ENCODE assay signal across 8 cellular contexts in the genomic region with DNA sequence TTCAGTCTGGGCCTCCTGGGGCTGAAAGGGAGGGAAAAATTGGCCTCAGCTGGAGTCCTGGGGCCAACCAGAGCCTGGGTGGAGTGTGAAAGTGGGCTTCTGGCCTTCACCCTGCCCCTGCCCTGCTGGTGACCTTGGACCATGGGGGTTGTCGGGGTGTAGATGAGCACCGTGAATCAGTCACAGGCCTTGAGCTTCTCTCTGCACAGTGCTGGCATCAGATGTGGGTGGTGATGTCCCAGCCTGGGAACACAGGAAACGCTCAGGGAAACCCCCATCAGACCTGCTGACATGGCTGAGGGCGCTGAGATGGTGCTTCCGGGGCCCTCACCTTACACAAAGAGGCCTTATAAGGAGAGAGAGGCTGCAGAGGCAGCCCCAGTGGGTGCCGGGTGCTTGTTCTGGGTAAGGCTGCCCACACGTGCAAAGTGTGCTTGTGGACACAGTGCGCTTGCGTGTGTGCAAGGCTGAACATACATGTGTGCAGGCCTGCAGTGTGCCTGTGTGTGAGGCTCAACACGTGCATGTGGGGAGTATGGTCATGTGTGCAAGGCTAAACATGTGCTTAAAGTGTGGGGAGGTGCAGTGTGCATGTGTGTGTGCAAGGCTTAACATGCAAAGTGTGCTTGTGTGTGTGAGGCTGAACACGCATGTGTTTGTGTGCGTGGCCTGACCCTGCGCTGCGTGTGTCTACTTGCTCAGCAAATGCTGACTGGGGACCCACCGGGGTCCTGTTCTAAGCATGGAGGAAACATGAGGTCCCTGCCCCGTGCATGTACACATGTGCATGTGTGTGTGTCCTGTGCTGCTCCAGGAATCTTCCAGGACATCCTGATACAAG. TPM values are rescaled to one million over a fixed set of nuclear protein-coding genes. Genes with fewer than 3 reads are reported as not detected.
DNase-seq lines count a peak whose midpoint lies in the region; ATAC-seq, FAIRE-seq and TF ChIP-seq lines count a peak whose summit lies in the region.

No MANE protein-coding gene starts in this region.

- H3K9me3 ChIP-seq in adipocyte (ENCODE audit: control insufficient read depth, low read length) (no peaks in the 10 kb centered on the region), mononuclear cell (ENCODE audit: low read depth, low read length) (no peaks in the 10 kb centered on the region)

- H3K9ac ChIP-seq in adipocyte (ENCODE audit: low read length), result peak overlapping the region; percentile 90

- H3K4me3 ChIP-seq in adipocyte (ENCODE audit: low read length), result peak overlapping the region; percentile 67
- peak overlapping the region; percentile 40 for H3K4me3 ChIP-seq in mononuclear cell (ENCODE audit: low read length)

- peak; percentile 69 for ATAC-seq in HG02623 (IDR thresholded peaks at IDR 0.05; ENCODE audit: unreplicated experiment)

- FAIRE-seq in GM12891 (lab: Jason Lieb, UNC), result peak; percentile 98

- H3K4me1 ChIP-seq in adipocyte (ENCODE audit: control insufficient read depth, insufficient read depth, low read length) (peaks cover 31% of the 10 kb centered on the region), mononuclear cell (ENCODE audit: insufficient read depth, low read length) (peaks cover 97% of the 10 kb centered on the region)

- TF ChIP-seq POLR2A in GM12891 (IDR thresholded peaks at IDR 0.05; ENCODE audit: low read depth, low read length), result peak; percentile 78
- peak; percentile 77 for TF ChIP-seq POLR2A in Raji (IDR thresholded peaks at IDR 0.05; ENCODE audit: insufficient read depth, low read depth, low read length)

- H3K27me3 ChIP-seq in adipocyte (replicated peaks; ENCODE audit: control insufficient read depth, insufficient read depth, low read length) (no peaks in the 10 kb centered on the region), mononuclear cell (ENCODE audit: insufficient read depth, low read length) (no peaks in the 10 kb centered on the region)

- H3K36me3 ChIP-seq in adipocyte (ENCODE audit: control insufficient read depth, insufficient read depth, low read length, severe bottlenecking), result peaks cover 16% of the 10 kb centered on the region

- DNase-seq in GM12891 (ENCODE audit: insufficient read length, low spot score) (peak; percentile 76), adipocyte (ENCODE audit: low read depth) (no peak), GM03348 (ENCODE audit: low spot score) (no peak), NCI-H1092 (lab: John Stamatoyannopoulos, UW) (no peak)
- peak; percentile 90 for DNase-seq in stimulated activated naive CD4-positive, alpha-beta T cell treated with Interleukin-2 at 50 U/mL for 16 hours (lab: John Stamatoyannopoulos, UW)

TF ChIP-seq in GM12891, 5 proteins besides CTCF, POLR2A, EP300 and RAD21:
- TF ChIP-seq PAX5 (IDR thresholded peaks at IDR 0.05; ENCODE audit: insufficient read depth, low read length, severe bottlenecking) (no peak), TAF1 (IDR thresholded peaks at IDR 0.05; ENCODE audit: low read depth, low read length) (peak; percentile 74), POLR2AphosphoS5 (IDR thresholded peaks at IDR 0.05; ENCODE audit: low read depth, low read length) (peak; percentile 89), POU2F2 (IDR thresholded peaks at IDR 0.05; ENCODE audit: low read depth, low read length) (no peak; the same call in 1 of the 2 replicates), SPI1 (IDR thresholded peaks at IDR 0.05; ENCODE audit: low read depth, low read length) (no peak)

RNA-seq across cellular contexts. Expression of gene ARPC1B, which starts 6.5 kb away (rescaled TPM):
- 631 TPM for polyA plus RNA-seq in GM12891 (2012; ENCODE audit: low read depth, missing spikeins)
- total RNA-seq in mononuclear cell, result 282 TPM

RNA-seq across cellular contexts. Expression of gene PDAP1, which starts 27.4 kb away (rescaled TPM):
- polyA plus RNA-seq in GM12891 (2012; ENCODE audit: low read depth, missing spikeins), result 123 TPM
- 29.6 TPM for total RNA-seq in mononuclear cell

RNA-seq across cellular contexts. Expression of gene BUD31, which starts 27.7 kb away (rescaled TPM):
- 93.9 TPM for polyA plus RNA-seq in GM12891 (2012; ENCODE audit: low read depth, missing spikeins)
- 99.0 TPM for total RNA-seq in mononuclear cell

RNA-seq across cellular contexts. Expression of gene ARPC1A, which starts 55.3 kb away (rescaled TPM):
- 54.7 TPM for polyA plus RNA-seq in GM12891 (2012; ENCODE audit: low read depth, missing spikeins)
- 28.8 TPM for total RNA-seq in mononuclear cell

RNA-seq across cellular contexts. Expression of gene PTCD1, which starts 57.6 kb away (rescaled TPM):
- polyA plus RNA-seq in GM12891 (2012; ENCODE audit: low read depth, missing spikeins), result 4.4 TPM
- total RNA-seq in mononuclear cell, result 3.1 TPM

Comparison
In these comparisons a context has a peak if more than half of its experiments do, and no peak if none do; other contexts are left out.
1. DNase-seq: peak in GM12891 (single experiment) and stimulated activated naive CD4-positive, alpha-beta T cell treated with Interleukin-2 at 50 U/mL for 16 hours (single experiment); none in adipocyte (single experiment), GM03348 (single experiment) and NCI-H1092 (single experiment).